Comparison of ENCODE assay signal across 11 cellular contexts in genomic region chr2:101972621-101973434, GRCh38. TPM values are rescaled to one million over a fixed set of nuclear protein-coding genes. Genes with fewer than 3 reads are reported as not detected.
A peak's percentile ranks its signal among the peaks of the same experiment; 100 is the strongest.
DNase-seq lines count a peak whose midpoint lies in the region; TF ChIP-seq lines count a peak whose summit lies in the region.
"Had no signal": no experiment of that assay in that cellular context is flagged by ENCODE, and none has a peak within 500 bp of the region (broad histone marks: within the 10 kb centered on the region; RNA-seq: fewer than 3 reads in every experiment).

No MANE protein-coding gene starts in this region.

- H4K20me1 ChIP-seq in hepatocyte (ENCODE audit: insufficient read depth, poor library complexity, severe bottlenecking): no peaks in the 10 kb centered on the region

- H3K9me2 ChIP-seq in hepatocyte (replicated peaks; ENCODE audit: insufficient read depth): no peaks in the 10 kb centered on the region

- no peak overlapping the region for H3K27ac Mint-ChIP-seq in activated CD4-positive, alpha-beta memory T cell treated with anti-CD3 and anti-CD28 coated beads for 36 hours
- H3K27ac Mint-ChIP-seq in activated CD4-positive, alpha-beta memory T cell treated with anti-CD3 and anti-CD28 coated beads, Interleukin-2, amount 10 ng/mL, durations not matched to agents 7 days and 5 days: no peak overlapping the region
- H3K27ac Mint-ChIP-seq in activated T-helper 1 cell treated with anti-CD3 and anti-CD28 coated beads, Interleukin-12 subunit alpha, Interleukin-12 subunit beta, Interleukin-2, Interleukin-4 antibody, amounts not matched to agents 30 ng/mL and 10 ng/mL and 1 ng/mL, durations not matched to agents 14 hours and 24 hours and 36 hours: no peak overlapping the region
- H3K27ac Mint-ChIP-seq: activated T-cell treated with anti-CD3 and anti-CD28 coated beads, Interleukin-2, amount 50 U/mL, for 24 hours had no signal

- peak; percentile 12 for DNase-seq in activated CD4-positive, alpha-beta memory T cell treated with anti-CD3 and anti-CD28 coated beads for 36 hours
- no peak for DNase-seq in activated CD4-positive, alpha-beta memory T cell treated with anti-CD3 and anti-CD28 coated beads, Interleukin-2, amount 10 ng/mL, durations not matched to agents 7 days and 5 days
- DNase-seq in SKM-1 (lab: John Stamatoyannopoulos, UW; ENCODE audit: unreplicated experiment) (peak; percentile 56), hepatocyte (ENCODE audit: low spot score) (no peak), GM19238 (ENCODE audit: insufficient read length, low spot score) (no peak), hippocampal formation (lab: John Stamatoyannopoulos, UW) (no peak)
- DNase-seq in activated T-helper 1 cell treated with anti-CD3 and anti-CD28 coated beads, Interleukin-12 subunit alpha, Interleukin-12 subunit beta, Interleukin-2, Interleukin-4 antibody, amounts not matched to agents 30 ng/mL and 10 ng/mL and 1 ng/mL, durations not matched to agents 14 hours and 24 hours and 36 hours (ENCODE audit: low spot score): no peak
- DNase-seq: activated T-cell treated with anti-CD3 and anti-CD28 coated beads, Interleukin-2, amount 50 U/mL, for 24 hours; dermis blood vessel endothelial cell; NCI-H187 treated with DMSO at 0.1 percent for 48 hours had no signal

- peaks cover 25% of the 10 kb centered on the region for H3K9me3 Mint-ChIP-seq in activated CD4-positive, alpha-beta memory T cell treated with anti-CD3 and anti-CD28 coated beads for 36 hours
- H3K9me3 Mint-ChIP-seq in activated CD4-positive, alpha-beta memory T cell treated with anti-CD3 and anti-CD28 coated beads, Interleukin-2, amount 10 ng/mL, durations not matched to agents 7 days and 5 days: peaks cover 16% of the 10 kb centered on the region
- peaks cover 34% of the 10 kb centered on the region for H3K9me3 Mint-ChIP-seq in activated T-helper 1 cell treated with anti-CD3 and anti-CD28 coated beads, Interleukin-12 subunit alpha, Interleukin-12 subunit beta, Interleukin-2, Interleukin-4 antibody, amounts not matched to agents 30 ng/mL and 10 ng/mL and 1 ng/mL, durations not matched to agents 14 hours and 24 hours and 36 hours

- H3K4me3 ChIP-seq in hepatocyte: no peak overlapping the region
- no peak overlapping the region for H3K4me3 ChIP-seq in thymus (ENCODE audit: low read length)

- no peak overlapping the region for H3K4me2 ChIP-seq in hepatocyte

- WGBS in hepatocyte (ENCODE audit: low lambda C conversion rate, missing lambda C conversion rate): 80% methylated on average over 7 of the region's 7 CpGs
- 87% methylated on average over 7 of the region's 7 CpGs for WGBS in thymus

- POLR2A ChIA-PET in activated CD4-positive, alpha-beta memory T cell treated with anti-CD3 and anti-CD28 coated beads for 36 hours (lab: Charles Lee): no interaction called here
- POLR2A ChIA-PET in activated CD4-positive, alpha-beta memory T cell treated with anti-CD3 and anti-CD28 coated beads, Interleukin-2, amount 10 ng/mL, durations not matched to agents 7 days and 5 days (lab: Charles Lee): no interaction called here

- no peak overlapping the region for H3K4me3 Mint-ChIP-seq in activated CD4-positive, alpha-beta memory T cell treated with anti-CD3 and anti-CD28 coated beads for 36 hours
- H3K4me3 Mint-ChIP-seq in activated CD4-positive, alpha-beta memory T cell treated with anti-CD3 and anti-CD28 coated beads, Interleukin-2, amount 10 ng/mL, durations not matched to agents 7 days and 5 days: no peak overlapping the region
- H3K4me3 Mint-ChIP-seq in activated T-helper 1 cell treated with anti-CD3 and anti-CD28 coated beads, Interleukin-12 subunit alpha, Interleukin-12 subunit beta, Interleukin-2, Interleukin-4 antibody, amounts not matched to agents 30 ng/mL and 10 ng/mL and 1 ng/mL, durations not matched to agents 14 hours and 24 hours and 36 hours: no peak overlapping the region
- H3K4me3 Mint-ChIP-seq: activated T-cell treated with anti-CD3 and anti-CD28 coated beads, Interleukin-2, amount 50 U/mL, for 24 hours had no signal

- H3K79me2 ChIP-seq in hepatocyte: no peaks in the 10 kb centered on the region

- no peaks in the 10 kb centered on the region for H3K27me3 ChIP-seq in hepatocyte
- no peaks in the 10 kb centered on the region for H3K27me3 ChIP-seq in thymus (ENCODE audit: control insufficient read depth, insufficient read depth)

- H3K27ac ChIP-seq in hepatocyte: peak overlapping the region; percentile 25
- H3K27ac ChIP-seq in thymus (ENCODE audit: low read depth): peak overlapping the region; percentile 19

- no peaks in the 10 kb centered on the region for H3K27me3 Mint-ChIP-seq in activated CD4-positive, alpha-beta memory T cell treated with anti-CD3 and anti-CD28 coated beads for 36 hours
- no peaks in the 10 kb centered on the region for H3K27me3 Mint-ChIP-seq in activated CD4-positive, alpha-beta memory T cell treated with anti-CD3 and anti-CD28 coated beads, Interleukin-2, amount 10 ng/mL, durations not matched to agents 7 days and 5 days
- H3K27me3 Mint-ChIP-seq in activated T-helper 1 cell treated with anti-CD3 and anti-CD28 coated beads, Interleukin-12 subunit alpha, Interleukin-12 subunit beta, Interleukin-2, Interleukin-4 antibody, amounts not matched to agents 30 ng/mL and 10 ng/mL and 1 ng/mL, durations not matched to agents 14 hours and 24 hours and 36 hours (ENCODE audit: insufficient read depth): no peaks in the 10 kb centered on the region

- H3K9me3 ChIP-seq in hepatocyte (ENCODE audit: low read depth): no peaks in the 10 kb centered on the region
- H3K9me3 ChIP-seq in thymus (ENCODE audit: control insufficient read depth): no peaks in the 10 kb centered on the region

- H3K4me1 Mint-ChIP-seq in activated CD4-positive, alpha-beta memory T cell treated with anti-CD3 and anti-CD28 coated beads for 36 hours (ENCODE audit: low read depth): peaks cover 10% of the 10 kb centered on the region
- H3K4me1 Mint-ChIP-seq in activated CD4-positive, alpha-beta memory T cell treated with anti-CD3 and anti-CD28 coated beads, Interleukin-2, amount 10 ng/mL, durations not matched to agents 7 days and 5 days: peaks cover 9% of the 10 kb centered on the region
- H3K4me1 Mint-ChIP-seq in activated T-helper 1 cell treated with anti-CD3 and anti-CD28 coated beads, Interleukin-12 subunit alpha, Interleukin-12 subunit beta, Interleukin-2, Interleukin-4 antibody, amounts not matched to agents 30 ng/mL and 10 ng/mL and 1 ng/mL, durations not matched to agents 14 hours and 24 hours and 36 hours (ENCODE audit: low read depth): peaks cover 17% of the 10 kb centered on the region

- intact Hi-C loops in activated CD4-positive, alpha-beta memory T cell treated with anti-CD3 and anti-CD28 coated beads for 36 hours (cut with micrococcal nuclease): no loop called here
- intact Hi-C loops in activated T-helper 1 cell treated with anti-CD3 and anti-CD28 coated beads, Interleukin-12 subunit alpha, Interleukin-12 subunit beta, Interleukin-2, Interleukin-4 antibody, amounts not matched to agents 30 ng/mL and 10 ng/mL and 1 ng/mL, durations not matched to agents 14 hours and 24 hours and 36 hours (cut with micrococcal nuclease): no loop called here

- no peak for TF ChIP-seq CTCF in hepatocyte (IDR thresholded peaks at IDR 0.05; ENCODE audit: poor library complexity)

- H3K4me1 ChIP-seq in hepatocyte (ENCODE audit: insufficient read depth) (no peaks in the 10 kb centered on the region), thymus (ENCODE audit: control insufficient read depth, insufficient read depth, low read length) (no peaks in the 10 kb centered on the region)

- H3K36me3 Mint-ChIP-seq in activated CD4-positive, alpha-beta memory T cell treated with anti-CD3 and anti-CD28 coated beads for 36 hours: peaks cover 3% of the 10 kb centered on the region
- H3K36me3 Mint-ChIP-seq in activated CD4-positive, alpha-beta memory T cell treated with anti-CD3 and anti-CD28 coated beads, Interleukin-2, amount 10 ng/mL, durations not matched to agents 7 days and 5 days (ENCODE audit: low read depth): peaks cover 3% of the 10 kb centered on the region
- H3K36me3 Mint-ChIP-seq in activated T-helper 1 cell treated with anti-CD3 and anti-CD28 coated beads, Interleukin-12 subunit alpha, Interleukin-12 subunit beta, Interleukin-2, Interleukin-4 antibody, amounts not matched to agents 30 ng/mL and 10 ng/mL and 1 ng/mL, durations not matched to agents 14 hours and 24 hours and 36 hours (ENCODE audit: low read depth): peaks cover 5% of the 10 kb centered on the region

- CTCF ChIA-PET in activated CD4-positive, alpha-beta memory T cell treated with anti-CD3 and anti-CD28 coated beads for 36 hours (lab: Charles Lee): no interaction called here
- CTCF ChIA-PET in activated CD4-positive, alpha-beta memory T cell treated with anti-CD3 and anti-CD28 coated beads, Interleukin-2, amount 10 ng/mL, durations not matched to agents 7 days and 5 days (lab: Charles Lee): no interaction called here

- H3K36me3 ChIP-seq in hepatocyte (replicated peaks; ENCODE audit: insufficient read depth, low read depth) (no peaks in the 10 kb centered on the region), thymus (ENCODE audit: control insufficient read depth, insufficient read depth) (no peaks in the 10 kb centered on the region)

- H2AFZ ChIP-seq in hepatocyte: no peak overlapping the region

RNA-seq across cellular contexts. Expression of gene IL1R2, which starts 18.9 kb away (rescaled TPM):
- total RNA-seq in activated CD4-positive, alpha-beta memory T cell treated with anti-CD3 and anti-CD28 coated beads for 36 hours: 10 to 100 TPM; 35.6 to 36.2 TPM
- total RNA-seq in activated CD4-positive, alpha-beta memory T cell treated with anti-CD3 and anti-CD28 coated beads, Interleukin-2, amount 10 ng/mL, durations not matched to agents 7 days and 5 days: under 1 TPM; 0.81 to 0.88 TPM
- 1.3 and 10.5 TPM in 2 replicates for total RNA-seq in hepatocyte
- polyA plus RNA-seq in hepatocyte (5.8 and 11.4 TPM in 2 replicates), thymus (67.3 TPM)
- 1.1 and 1.3 TPM in 2 replicates for total RNA-seq in activated T-helper 1 cell treated with anti-CD3 and anti-CD28 coated beads, Interleukin-12 subunit alpha, Interleukin-12 subunit beta, Interleukin-2, Interleukin-4 antibody, amounts not matched to agents 30 ng/mL and 10 ng/mL and 1 ng/mL, durations not matched to agents 14 hours and 24 hours and 36 hours

Comparison
In these comparisons a context has a peak if more than half of its experiments do, and no peak if none do; other contexts are left out.
1. DNase-seq: peak in activated CD4-positive, alpha-beta memory T cell treated with anti-CD3 and anti-CD28 coated beads for 36 hours (single experiment) and SKM-1 (single experiment); none in activated CD4-positive, alpha-beta memory T cell treated with anti-CD3 and anti-CD28 coated beads, Interleukin-2, amount 10 ng/mL, durations not matched to agents 7 days and 5 days (single experiment), hepatocyte (single experiment), GM19238 (single experiment), activated T-helper 1 cell treated with anti-CD3 and anti-CD28 coated beads, Interleukin-12 subunit alpha, Interleukin-12 subunit beta, Interleukin-2, Interleukin-4 antibody, amounts not matched to agents 30 ng/mL and 10 ng/mL and 1 ng/mL, durations not matched to agents 14 hours and 24 hours and 36 hours (single experiment) and hippocampal formation (0 of 2).